ENCODE assay signal across 13 cellular contexts in genomic region chrX:132748909-132749308, GRCh38.
DNase-seq lines count a peak whose midpoint lies in the region; ATAC-seq and TF ChIP-seq lines count a peak whose summit lies in the region.
"Had no signal": no experiment of that assay in that cellular context is flagged by ENCODE, and none has a peak within 500 bp of the region (broad histone marks: within the 10 kb centered on the region; RNA-seq: fewer than 3 reads in every experiment).

No MANE protein-coding gene starts in this region.

- H3K36me3 ChIP-seq in H7 (replicated peaks; ENCODE audit: control insufficient read depth, insufficient read depth, low read length): no peaks in the 10 kb centered on the region
- no peaks in the 10 kb centered on the region for H3K36me3 ChIP-seq in gastrocnemius medialis
- H3K36me3 ChIP-seq: BE2C had no signal

- H3K4me1 Mint-ChIP-seq in T-helper 17 cell: peaks cover 2% of the 10 kb centered on the region

- no peak for TF ChIP-seq POLR2A in gastrocnemius medialis (IDR thresholded peaks at IDR 0.05)

- H3K4me1 ChIP-seq in gastrocnemius medialis: peaks cover 0 to 12% of the 10 kb centered on the region in 2 donors
- H3K4me1 ChIP-seq: A549, BE2C had no signal

- in situ Hi-C loops in gastrocnemius medialis (cut with MboI; ENCODE audit: low sequenced_read_pairs in 4 of 4): loop anchor here in 2 of 4 donors (25.0 kb wide), 1 partner anchor 213 kb away; the partner anchor contains the start of gene HS6ST2 (in 2 of the 2)

- H3K27ac ChIP-seq in gastrocnemius medialis: peak overlapping the region in 3 of 4 donors; percentile 66 to 70 (median 69)
- H3K27ac ChIP-seq: A549, C4-2B had no signal

- H3K4me3 Mint-ChIP-seq in T-helper 17 cell: peak overlapping the region; percentile 26

- no peak for TF ChIP-seq CTCF in gastrocnemius medialis (IDR thresholded peaks at IDR 0.05 in 4 of 5, conservative IDR thresholded peaks at IDR 0.05 in 1 of 5)

- H3K27me3 ChIP-seq in H7 (ENCODE audit: control insufficient read depth, insufficient read depth, low read length) (peaks cover 9% of the 10 kb centered on the region), gastrocnemius medialis (no peaks in the 10 kb centered on the region)
- H3K27me3 ChIP-seq: BE2C had no signal

- DNase-seq in H7 (peak; percentile 26), T-helper 17 cell (no peak), myocyte (ENCODE audit: low read depth) (peak; percentile 3), gastrocnemius medialis (peak; percentile 8 to 24), NOMO-1 (lab: John Stamatoyannopoulos, UW; ENCODE audit: unreplicated experiment in 2 of 2) (no peak)
- DNase-seq: BE2C; CD4-positive, alpha-beta memory T cell; DMS79 had no signal

- H3K27ac Mint-ChIP-seq in T-helper 17 cell: no peak overlapping the region
- H3K27ac Mint-ChIP-seq: CD4-positive, alpha-beta memory T cell had no signal

- no peaks in the 10 kb centered on the region for H3K36me3 Mint-ChIP-seq in T-helper 17 cell (ENCODE audit: low read depth)
- H3K36me3 Mint-ChIP-seq: CD4-positive, alpha-beta memory T cell had no signal

- H3K9me3 ChIP-seq in T-helper 17 cell (ENCODE audit: control insufficient read depth, low read length, poor library complexity, severe bottlenecking) (no peaks in the 10 kb centered on the region), gastrocnemius medialis (no peaks in the 10 kb centered on the region)
- H3K9me3 ChIP-seq: A549, BE2C had no signal

- intact Hi-C loops in gastrocnemius medialis (cut with DNase I; ENCODE audit: low total_unique reads): no loop called here

- H3K27me3 Mint-ChIP-seq in T-helper 17 cell: no peaks in the 10 kb centered on the region
- H3K27me3 Mint-ChIP-seq: CD4-positive, alpha-beta memory T cell had no signal

- H3K4me3 ChIP-seq in H7 (ENCODE audit: insufficient read depth, low read depth, low read length) (no peak overlapping the region), gastrocnemius medialis (no peak overlapping the region)
- H3K4me3 ChIP-seq: A549, GM12878 had no signal

- no peak for ATAC-seq in T-helper 17 cell
- ATAC-seq in gastrocnemius medialis: peak; percentile 78 to 91
- no peak for ATAC-seq in GM18498 (IDR thresholded peaks at IDR 0.05; ENCODE audit: unreplicated experiment)
- ATAC-seq in esophagus mucosa: no peak
- ATAC-seq: A549, GM12878 had no signal

Comparison
In these comparisons a context has a peak if more than half of its experiments do, and no peak if none do; other contexts are left out.
1. DNase-seq: peak in H7 (single experiment), myocyte (single experiment) and gastrocnemius medialis (2 of 2); none in T-helper 17 cell (0 of 3) and NOMO-1 (0 of 2).
2. ATAC-seq: peak in gastrocnemius medialis (2 of 2); none in T-helper 17 cell (single experiment), GM18498 (single experiment) and esophagus mucosa (single experiment).